ENCODE assay signal across 10 cellular contexts in genomic region chr3:197466586-197467399, GRCh38.
DNase-seq lines count a peak whose midpoint lies in the region; ATAC-seq lines count a peak whose summit lies in the region.
"Had no signal": no experiment of that assay in that cellular context is flagged by ENCODE, and none has a peak within 500 bp of the region (broad histone marks: within the 10 kb centered on the region; RNA-seq: fewer than 3 reads in every experiment).

No MANE protein-coding gene starts in this region.

- peak overlapping the region; percentile 62 for H2AFZ ChIP-seq in Karpas-422 (ENCODE audit: low read length)

- no peaks in the 10 kb centered on the region for H3K27me3 ChIP-seq in Karpas-422 (ENCODE audit: low read length)
- H3K27me3 ChIP-seq: body of pancreas had no signal

- DNase-seq in AG08396 (ENCODE audit: low spot score) = peak; percentile 61
- DNase-seq in Karpas-422 = peak; percentile 88
- peak; percentile 54 to 74 for DNase-seq in cerebellar nuclear complex (lab: John Stamatoyannopoulos, UW)
- peak; percentile 38 for DNase-seq in midbrain (lab: John Stamatoyannopoulos, UW)
- no peak for DNase-seq in activated CD8-positive, alpha-beta memory T cell treated with anti-CD3 and anti-CD28 coated beads for 24 hours
- no peak for DNase-seq in Kasumi-1 (lab: John Stamatoyannopoulos, UW)
- no peak for DNase-seq in amniotic stem cell (lab: John Stamatoyannopoulos, UW)
- DNase-seq: tibial artery had no signal

- H3K4me1 ChIP-seq in Karpas-422 (ENCODE audit: low read length) = peaks cover 40% of the 10 kb centered on the region

- H3K27ac ChIP-seq in Karpas-422 (ENCODE audit: low read length) = peak overlapping the region; percentile 30
- H3K27ac ChIP-seq: body of pancreas, tibial artery had no signal

- no peaks in the 10 kb centered on the region for H3K79me2 ChIP-seq in Karpas-422 (ENCODE audit: low read length)

- no peak for ATAC-seq in HG03039 (IDR thresholded peaks at IDR 0.05; ENCODE audit: unreplicated experiment)

- peak overlapping the region; percentile 33 for H3K4me3 ChIP-seq in Karpas-422 (ENCODE audit: low read length)
- H3K4me3 ChIP-seq: body of pancreas, tibial artery had no signal

- H3K9me3 ChIP-seq in Karpas-422 (ENCODE audit: low read length) = no peaks in the 10 kb centered on the region
- H3K9me3 ChIP-seq: body of pancreas, tibial artery had no signal

- H3K36me3 ChIP-seq in Karpas-422 (ENCODE audit: insufficient read depth, low read length) = no peaks in the 10 kb centered on the region
- H3K36me3 ChIP-seq: tibial artery had no signal

- no peaks in the 10 kb centered on the region for H3K9me2 ChIP-seq in Karpas-422 (replicated peaks; ENCODE audit: insufficient read depth, low read length)

- H3K4me2 ChIP-seq in Karpas-422 (ENCODE audit: low read depth, low read length, poor library complexity, severe bottlenecking) = peak overlapping the region; percentile 77

- no peaks in the 10 kb centered on the region for H4K20me1 ChIP-seq in Karpas-422 (ENCODE audit: insufficient read depth, low read depth, low read length)

- H3K9ac ChIP-seq in Karpas-422 (ENCODE audit: low read length) = peak overlapping the region; percentile 57

Comparison
In these comparisons a context has a peak if more than half of its experiments do, and no peak if none do; other contexts are left out.
1. DNase-seq: peak in AG08396 (single experiment), Karpas-422 (single experiment), cerebellar nuclear complex (2 of 2) and midbrain (single experiment); none in activated CD8-positive, alpha-beta memory T cell treated with anti-CD3 and anti-CD28 coated beads for 24 hours (single experiment), Kasumi-1 (0 of 2) and amniotic stem cell (single experiment).